Comparison of ENCODE assay signal across 8 cellular contexts in genomic region chr3:31532587-31533168, GRCh38. TPM values are rescaled to one million over a fixed set of nuclear protein-coding genes. Genes with fewer than 3 reads are reported as not detected.
DNase-seq lines count a peak whose midpoint lies in the region; ATAC-seq and TF ChIP-seq lines count a peak whose summit lies in the region.

Gene STT3B (plus strand): TSS chr3:31532925. CDS start chr3:31532999, 74 bp downstream.

- H3K4me3 ChIP-seq in AG04450 (ENCODE audit: low read depth, low read length): peak within 1 kb of the TSS; percentile 84
- H3K4me3 ChIP-seq in mucosa of descending colon: peak within 1 kb of the TSS; percentile 92

- peak within 1 kb of the TSS; percentile 96 for H3K27ac Mint-ChIP-seq in activated CD4-positive, alpha-beta memory T cell treated with anti-CD3 and anti-CD28 coated beads, Interleukin-2, amount 10 ng/mL, durations not matched to agents 7 days and 5 days
- peak within 1 kb of the TSS; percentile 93 for H3K27ac Mint-ChIP-seq in endothelial cell (ENCODE audit: unreplicated experiment)

- H3K27ac ChIP-seq in AG04450 (ENCODE audit: low read depth, low read length): peak within 1 kb of the TSS; percentile 99

- no peaks in the 10 kb centered on the region for H3K27me3 Mint-ChIP-seq in activated CD4-positive, alpha-beta memory T cell treated with anti-CD3 and anti-CD28 coated beads, Interleukin-2, amount 10 ng/mL, durations not matched to agents 7 days and 5 days
- peaks cover 9% of the 10 kb centered on the region for H3K27me3 Mint-ChIP-seq in endothelial cell (ENCODE audit: unreplicated experiment)

- peaks cover 30% of the 10 kb centered on the region for H3K36me3 Mint-ChIP-seq in activated CD4-positive, alpha-beta memory T cell treated with anti-CD3 and anti-CD28 coated beads, Interleukin-2, amount 10 ng/mL, durations not matched to agents 7 days and 5 days (ENCODE audit: low read depth)
- H3K36me3 Mint-ChIP-seq in endothelial cell (ENCODE audit: low read depth, unreplicated experiment): no peaks in the 10 kb centered on the region

- no peak for TF ChIP-seq CTCF in AG04450 (IDR thresholded peaks at IDR 0.05; ENCODE audit: low read depth, low read length)
- no peak for TF ChIP-seq CTCF in endothelial cell (IDR thresholded peaks at IDR 0.05; ENCODE audit: unreplicated experiment)
- no peak for TF ChIP-seq CTCF in mucosa of descending colon (IDR thresholded peaks at IDR 0.05)

- no peaks in the 10 kb centered on the region for H3K27me3 ChIP-seq in AG04450 (ENCODE audit: control insufficient read depth, insufficient read depth, low read length)

- no peak within 1 kb of the TSS for H3K4me3 Mint-ChIP-seq in activated CD4-positive, alpha-beta memory T cell treated with anti-CD3 and anti-CD28 coated beads, Interleukin-2, amount 10 ng/mL, durations not matched to agents 7 days and 5 days
- peak within 1 kb of the TSS; percentile 98 for H3K4me3 Mint-ChIP-seq in endothelial cell (ENCODE audit: unreplicated experiment)

- POLR2A ChIA-PET in AG04450 (lab: Yijun Ruan, JAX): interaction anchor here (0.6 to 2.3 kb wide), 13 partner anchors 10 to 763 kb away, joined by 3 to 16 read pairs (median 3); no protein-coding TSS in a partner anchor
- POLR2A ChIA-PET in activated CD4-positive, alpha-beta memory T cell treated with anti-CD3 and anti-CD28 coated beads, Interleukin-2, amount 10 ng/mL, durations not matched to agents 7 days and 5 days (lab: Charles Lee): interaction anchor here (0.6 to 4.6 kb wide), 72 partner anchors 9 to 1908 kb away, joined by 3 to 145 read pairs (median 5); partner anchors contain the start of genes CMTM6, CMTM7, CMTM8 and GPD1L

- ATAC-seq in GM18520 (IDR thresholded peaks at IDR 0.05; ENCODE audit: unreplicated experiment) (peak; percentile 34), HG03039 (IDR thresholded peaks at IDR 0.05; ENCODE audit: unreplicated experiment) (peak; percentile 45), mucosa of descending colon (peak; percentile 78)

- H3K9me3 ChIP-seq in AG04450 (ENCODE audit: control insufficient read depth, insufficient read depth, low read length) (no peaks in the 10 kb centered on the region; the same call in 1 of the 2 replicates), mucosa of descending colon (no peaks in the 10 kb centered on the region)

- CTCF ChIA-PET in AG04450 (lab: Charles Lee): interaction anchor here (0.6 to 2.7 kb wide), 8 partner anchors 9 to 1557 kb away, joined by 3 to 13 read pairs (median 6); no protein-coding TSS in a partner anchor
- CTCF ChIA-PET in activated CD4-positive, alpha-beta memory T cell treated with anti-CD3 and anti-CD28 coated beads, Interleukin-2, amount 10 ng/mL, durations not matched to agents 7 days and 5 days (lab: Charles Lee): interaction anchor here (0.7 to 3.6 kb wide), 21 partner anchors 10 to 574 kb away, joined by 3 to 31 read pairs (median 3); partner anchors contain the start of gene GPD1L

- H3K4me1 ChIP-seq in mucosa of descending colon (ENCODE audit: low read depth): peaks cover 39% of the 10 kb centered on the region

- intact Hi-C loops in mucosa of descending colon (cut with DNase I, micrococcal nuclease): no loop called here

- DNase-seq in AG04450 (ENCODE audit: low read depth, low spot score) (peak; percentile 55), NCI-H446 treated with DMSO at 0.1 percent for 48 hours (lab: John Stamatoyannopoulos, UW) (peak; percentile 56), endothelial cell (ENCODE audit: low spot score) (no peak), mucosa of descending colon (peak; percentile 78 to 92 (median 90))
- DNase-seq in activated CD4-positive, alpha-beta memory T cell treated with anti-CD3 and anti-CD28 coated beads, Interleukin-2, amount 10 ng/mL, durations not matched to agents 7 days and 5 days: peak; percentile 86
- peak; percentile 57 to 68 for DNase-seq in stimulated activated CD8-positive, alpha-beta memory T cell treated with anti-CD3 and anti-CD28 coated beads, Interleukin-4, amount 100 ng/mL, for 4 hours (ENCODE audit: low read depth in 2 of 2, low spot score in 1 of 2)

- no peaks in the 10 kb centered on the region for H3K9me3 Mint-ChIP-seq in activated CD4-positive, alpha-beta memory T cell treated with anti-CD3 and anti-CD28 coated beads, Interleukin-2, amount 10 ng/mL, durations not matched to agents 7 days and 5 days
- no peaks in the 10 kb centered on the region for H3K9me3 Mint-ChIP-seq in endothelial cell (ENCODE audit: unreplicated experiment)

- H3K36me3 ChIP-seq in mucosa of descending colon (ENCODE audit: low read depth): no peaks in the 10 kb centered on the region

- peaks cover 17% of the 10 kb centered on the region for H3K4me1 Mint-ChIP-seq in activated CD4-positive, alpha-beta memory T cell treated with anti-CD3 and anti-CD28 coated beads, Interleukin-2, amount 10 ng/mL, durations not matched to agents 7 days and 5 days
- H3K4me1 Mint-ChIP-seq in endothelial cell (ENCODE audit: unreplicated experiment): peaks cover 23% of the 10 kb centered on the region

RNA-seq across cellular contexts. Expression of gene STT3B, which starts in this region (rescaled TPM):
- polyA plus RNA-seq in AG04450 (2011; rRNA removed): 79.3 and 112 TPM in 2 replicates
- polyA minus RNA-seq in AG04450 (2011; rRNA and poly(A)+ RNA removed): 50.4 and 115 TPM in 2 replicates
- 100 to 1,000 TPM; 199 to 201 TPM for total RNA-seq in activated CD4-positive, alpha-beta memory T cell treated with anti-CD3 and anti-CD28 coated beads, Interleukin-2, amount 10 ng/mL, durations not matched to agents 7 days and 5 days
- 103 TPM for total RNA-seq in endothelial cell (ENCODE audit: unreplicated experiment)
- 100 to 1,000 TPM in 1 of 3 donors, 10 to 100 TPM in 2; 86.0 to 118 (median 94.3) TPM for total RNA-seq in mucosa of descending colon
